31 cellular contexts compared by ENCODE assay signal in genomic region chr13:61916483-61916882, GRCh38.
"Had no signal": no experiment of that assay in that cellular context is flagged by ENCODE, and none has a peak within 500 bp of the region (broad histone marks: within the 10 kb centered on the region; RNA-seq: fewer than 3 reads in every experiment).

No MANE protein-coding gene starts in this region.

- H3K36me3 ChIP-seq: neutrophil, right lobe of liver, sigmoid colon, spleen, stomach, thoracic aorta, thyroid gland, tibial nerve, upper lobe of left lung, vagina had no signal

- ATAC-seq: naive thymus-derived CD8-positive, alpha-beta T cell; natural killer cell treated with Interleukin-12 subunit alpha and Interleukin-12 subunit beta and Interleukin-15 and Interleukin-18, amount 100 ng/mL, for 72 hours; psoas muscle; right cardiac atrium; right lobe of liver; stimulated activated effector memory CD8-positive, alpha-beta T cell treated with anti-CD3 and anti-CD28 coated beads, Interleukin-12 subunit alpha, Interleukin-12 subunit beta, amount 100 ng/mL, for 72 hours; stimulated activated naive B cell treated with anti-CD40 and anti-IgM and Interleukin-4, amounts not matched to agents 10 μg/mL and 1 μg/mL and 100 μg/mL, for 72 hours had no signal

- H3K9me3 Mint-ChIP-seq: nephron progenitor cell, neural crest cell had no signal

- H3K4me3 ChIP-seq: psoas muscle, right lobe of liver, sigmoid colon, smooth muscle cell, spleen, stomach, thoracic aorta, thyroid gland, tibial nerve, upper lobe of left lung, vagina had no signal

- H3K36me3 Mint-ChIP-seq: naive thymus-derived CD8-positive, alpha-beta T cell; natural killer cell treated with Interleukin-12 subunit alpha and Interleukin-12 subunit beta and Interleukin-15 and Interleukin-18, amount 100 ng/mL, for 72 hours; stimulated activated effector memory CD8-positive, alpha-beta T cell treated with anti-CD3 and anti-CD28 coated beads, Interleukin-12 subunit alpha, Interleukin-12 subunit beta, amount 100 ng/mL, for 72 hours; stimulated activated naive B cell treated with anti-CD40 and anti-IgM and Interleukin-4, amounts not matched to agents 10 μg/mL and 1 μg/mL and 100 μg/mL, for 72 hours had no signal

- DNase-seq: naive thymus-derived CD8-positive, alpha-beta T cell; nephron progenitor cell; nucleus accumbens; posterior cingulate gyrus; psoas muscle; right cardiac atrium; right lobe of liver; sigmoid colon; spleen; stimulated activated CD4-positive, alpha-beta T cell treated with anti-CD3 and anti-CD28 coated beads, Interleukin-12 subunit alpha, Interleukin-12 subunit beta, amount 100 ng/mL, for 4 hours; stimulated activated CD4-positive, alpha-beta T cell treated with anti-CD3 and anti-CD28 coated beads, Interleukin-2, amount 100 ng/mL, for 24 hours; stimulated activated CD4-positive, alpha-beta T cell treated with anti-CD3 and anti-CD28 coated beads, Interleukin-2, amount 100 ng/mL, for 48 hours; stimulated activated CD4-positive, alpha-beta T cell treated with anti-CD3 and anti-CD28 coated beads, Interleukin-4, amount 100 ng/mL, for 24 hours; stimulated activated naive B cell treated with anti-CD40 and anti-IgM and Interleukin-4, amounts not matched to agents 10 μg/mL and 1 μg/mL and 100 μg/mL, for 72 hours; stimulated activated naive CD4-positive, alpha-beta T cell treated with Interleukin-2 at 50 U/mL for 16 hours; stomach; thyroid gland; trophoblast cell; upper lobe of left lung had no signal

- H3K9me3 ChIP-seq: neutrophil, psoas muscle, right lobe of liver, sigmoid colon, stomach, thoracic aorta, thyroid gland, tibial nerve, upper lobe of left lung, vagina had no signal

- H3K27me3 ChIP-seq: neutrophil, right lobe of liver, sigmoid colon, spleen, stomach, thyroid gland, tibial nerve, upper lobe of left lung, vagina had no signal

- FAIRE-seq: urothelium cell line had no signal

- H3K4me1 Mint-ChIP-seq: naive thymus-derived CD8-positive, alpha-beta T cell; nephron progenitor cell; neural crest cell; stimulated activated effector memory CD8-positive, alpha-beta T cell treated with anti-CD3 and anti-CD28 coated beads, Interleukin-12 subunit alpha, Interleukin-12 subunit beta, amount 100 ng/mL, for 72 hours; stimulated activated naive B cell treated with anti-CD40 and anti-IgM and Interleukin-4, amounts not matched to agents 10 μg/mL and 1 μg/mL and 100 μg/mL, for 72 hours had no signal

- H3K27ac ChIP-seq: neutrophil, parathyroid adenoma, psoas muscle, right lobe of liver, sigmoid colon, spleen, stomach, thoracic aorta, thyroid gland, tibial nerve, upper lobe of left lung, vagina had no signal

- H3K4me1 ChIP-seq: parathyroid adenoma, psoas muscle, right lobe of liver, sigmoid colon, spleen, stomach, thyroid gland, tibial nerve, upper lobe of left lung, vagina had no signal

- H3K4me3 Mint-ChIP-seq: naive thymus-derived CD8-positive, alpha-beta T cell; natural killer cell treated with Interleukin-12 subunit alpha and Interleukin-12 subunit beta and Interleukin-15 and Interleukin-18, amount 100 ng/mL, for 72 hours; nephron progenitor cell; neural crest cell; stimulated activated effector memory CD8-positive, alpha-beta T cell treated with anti-CD3 and anti-CD28 coated beads, Interleukin-12 subunit alpha, Interleukin-12 subunit beta, amount 100 ng/mL, for 72 hours; stimulated activated naive B cell treated with anti-CD40 and anti-IgM and Interleukin-4, amounts not matched to agents 10 μg/mL and 1 μg/mL and 100 μg/mL, for 72 hours; stimulated activated naive CD8-positive, alpha-beta T cell treated with anti-CD3 and anti-CD28 coated beads, Interleukin-15, Interleukin-2, amounts not matched to agents 100 ng/mL and 50 ng/mL, for 24 hours had no signal

- H3K27me3 Mint-ChIP-seq: naive thymus-derived CD8-positive, alpha-beta T cell; natural killer cell treated with Interleukin-12 subunit alpha and Interleukin-12 subunit beta and Interleukin-15 and Interleukin-18, amount 100 ng/mL, for 72 hours; progenitor cell of endocrine pancreas; stimulated activated naive B cell treated with anti-CD40 and anti-IgM and Interleukin-4, amounts not matched to agents 10 μg/mL and 1 μg/mL and 100 μg/mL, for 72 hours; stimulated activated naive CD8-positive, alpha-beta T cell treated with anti-CD3 and anti-CD28 coated beads, Interleukin-15, Interleukin-2, amounts not matched to agents 100 ng/mL and 50 ng/mL, for 24 hours had no signal

- H3K27ac Mint-ChIP-seq: naive thymus-derived CD8-positive, alpha-beta T cell; natural killer cell treated with Interleukin-12 subunit alpha and Interleukin-12 subunit beta and Interleukin-15 and Interleukin-18, amount 100 ng/mL, for 72 hours; nephron progenitor cell; progenitor cell of endocrine pancreas; stimulated activated effector memory CD8-positive, alpha-beta T cell treated with anti-CD3 and anti-CD28 coated beads, Interleukin-12 subunit alpha, Interleukin-12 subunit beta, amount 100 ng/mL, for 72 hours; stimulated activated naive B cell treated with anti-CD40 and anti-IgM and Interleukin-4, amounts not matched to agents 10 μg/mL and 1 μg/mL and 100 μg/mL, for 72 hours; stimulated activated naive CD8-positive, alpha-beta T cell treated with anti-CD3 and anti-CD28 coated beads, Interleukin-15, Interleukin-2, amounts not matched to agents 100 ng/mL and 50 ng/mL, for 24 hours had no signal
